ENCODE assay signal across 14 cellular contexts in the genomic region with DNA sequence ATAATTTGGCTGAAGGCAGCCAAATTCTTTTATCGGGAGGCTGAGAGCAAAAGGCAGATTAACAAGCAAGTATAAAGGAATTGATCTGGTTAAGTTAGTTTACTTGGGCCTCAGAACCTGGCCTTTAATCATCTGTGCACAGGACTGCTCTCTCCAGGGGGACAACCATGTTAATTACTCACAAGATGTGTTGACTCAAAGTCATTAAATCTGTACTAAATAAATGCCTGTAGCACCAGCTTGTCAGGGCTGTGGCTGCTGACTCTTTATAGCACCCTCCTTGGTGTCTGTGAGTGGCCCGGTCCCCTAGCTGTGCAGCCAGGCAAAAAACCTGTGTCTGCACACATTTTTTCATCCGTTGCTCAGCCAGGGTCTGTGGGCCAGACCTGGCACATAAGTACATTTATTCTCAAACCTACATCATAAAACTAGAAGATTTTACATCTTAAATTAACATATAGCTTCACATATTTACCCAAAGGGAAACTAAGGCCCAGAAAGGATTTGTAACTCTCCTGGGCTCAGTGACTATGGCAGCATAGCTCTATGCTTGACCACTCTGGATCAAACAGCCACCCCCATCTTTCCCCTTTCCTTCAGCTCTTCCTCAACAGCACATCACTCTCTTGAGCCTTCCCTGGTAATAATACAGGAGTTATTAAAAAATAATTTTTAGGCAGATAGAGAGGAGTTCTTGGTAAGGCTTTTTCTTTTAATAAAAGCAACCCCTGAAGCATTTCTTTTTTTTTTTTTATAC. TPM values are rescaled to one million over a fixed set of nuclear protein-coding genes. Genes with fewer than 3 reads are reported as not detected.
DNase-seq lines count a peak whose midpoint lies in the region; ATAC-seq, FAIRE-seq and TF ChIP-seq lines count a peak whose summit lies in the region.
"Had no signal": no experiment of that assay in that cellular context is flagged by ENCODE, and none has a peak within 500 bp of the region (broad histone marks: within the 10 kb centered on the region; RNA-seq: fewer than 3 reads in every experiment).

No MANE protein-coding gene starts in this region.

- no peak overlapping the region; the same call in 1 of the 2 replicates for H2AK5ac ChIP-seq in IMR-90 (ENCODE audit: low read depth, low read length)

- no peaks in the 10 kb centered on the region for H3K9me3 Mint-ChIP-seq in memory B cell
- H3K9me3 Mint-ChIP-seq: activated T-cell treated with anti-CD3 and anti-CD28 coated beads, Interleukin-2, amount 50 U/mL, for 24 hours had no signal

- H2BK120ac ChIP-seq in IMR-90 (ENCODE audit: low read depth, low read length) = peak overlapping the region; percentile 33

- TF ChIP-seq EP300 in A549 (IDR thresholded peaks at IDR 0.05) = no peak

- peak overlapping the region; percentile 65; the same call in 1 of the 2 replicates for H4K5ac ChIP-seq in IMR-90 (ENCODE audit: low read depth, low read length)

- H3K4ac ChIP-seq in IMR-90 (ENCODE audit: low read depth, low read length) = peak overlapping the region; percentile 16

- peak overlapping the region; percentile 11; the same call in 1 of the 2 replicates for H3K9ac ChIP-seq in IMR-90 (ENCODE audit: low read depth, low read length)

- H3K14ac ChIP-seq in IMR-90 (replicated peaks; ENCODE audit: low read depth, low read length) = peak overlapping the region; percentile 2

- H3K79me1 ChIP-seq in IMR-90 (ENCODE audit: low read depth in 1 of 2, low read length in 2 of 2) = peaks cover 28 to 35% of the 10 kb centered on the region in 2 experiments

- no peaks in the 10 kb centered on the region for H4K20me1 ChIP-seq in IMR-90 (ENCODE audit: insufficient read depth, low read length)

- TF ChIP-seq CTCF in A549 (IDR thresholded peaks at IDR 0.05) (no peak), IMR-90 (conservative IDR thresholded peaks at IDR 0.05; ENCODE audit: low read depth, low read length) (no peak), body of pancreas (IDR thresholded peaks at IDR 0.05) (no peak)

- H3K27me3 ChIP-seq in IMR-90 (ENCODE audit: control insufficient read depth, insufficient read depth, low read length) (no peaks in the 10 kb centered on the region), body of pancreas (no peaks in the 10 kb centered on the region)
- H3K27me3 ChIP-seq: neutrophil had no signal

- peak overlapping the region; percentile 13 for H3K27ac Mint-ChIP-seq in memory B cell
- H3K27ac Mint-ChIP-seq: activated T-cell treated with anti-CD3 and anti-CD28 coated beads, Interleukin-2, amount 50 U/mL, for 24 hours had no signal

- H3K4me3 Mint-ChIP-seq in memory B cell = no peak overlapping the region
- H3K4me3 Mint-ChIP-seq: activated T-cell treated with anti-CD3 and anti-CD28 coated beads, Interleukin-2, amount 50 U/mL, for 24 hours had no signal

- peaks cover 2% of the 10 kb centered on the region for H3K4me1 Mint-ChIP-seq in memory B cell

- H4K8ac ChIP-seq in IMR-90 (ENCODE audit: low read depth in 2 of 2, low read length in 2 of 2) = peak overlapping the region; percentile 32 to 47; a peak in 3 of 4 replicates

- FAIRE-seq in A549 (lab: Jason Lieb, UNC) = no peak
- FAIRE-seq: D721Med had no signal

- H2BK20ac ChIP-seq in IMR-90 (ENCODE audit: low read depth, low read length) = peak overlapping the region; percentile 16; the same call in 1 of the 2 replicates

- no peaks in the 10 kb centered on the region for H3K36me3 Mint-ChIP-seq in memory B cell

- POLR2A ChIA-PET in A549 (lab: Yijun Ruan, JAX) = interaction anchor here (0.7 to 1.7 kb wide), 2 partner anchors 35 to 283 kb away, joined by 3 to 6 read pairs; no protein-coding TSS in a partner anchor
- POLR2A ChIA-PET in IMR-90 (lab: Charles Lee; ENCODE audit: unreplicated experiment) = no interaction called here

- H3K9me3 ChIP-seq in A549 (no peaks in the 10 kb centered on the region), IMR-90 (ENCODE audit: control insufficient read depth, insufficient read depth, low read length) (no peaks in the 10 kb centered on the region), body of pancreas (no peaks in the 10 kb centered on the region)
- H3K9me3 ChIP-seq: neutrophil had no signal

- H2BK15ac ChIP-seq in IMR-90 (ENCODE audit: low read depth, low read length) = 0 out of 3 replicates have a peak overlapping the region, but pooled peaks have one; percentile 34

- no peaks in the 10 kb centered on the region for H3K27me3 Mint-ChIP-seq in memory B cell
- H3K27me3 Mint-ChIP-seq: activated T-cell treated with anti-CD3 and anti-CD28 coated beads, Interleukin-2, amount 50 U/mL, for 24 hours had no signal

- no peaks in the 10 kb centered on the region for H3K9me1 ChIP-seq in IMR-90 (ENCODE audit: insufficient read depth, low read length)

- H3K23ac ChIP-seq in IMR-90 (ENCODE audit: low read depth, low read length) = peak overlapping the region; percentile 1; the same call in 1 of the 2 replicates

- no peak overlapping the region for H2AK9ac ChIP-seq in IMR-90 (replicated peaks; ENCODE audit: low read depth, low read length, poor library complexity)

- no peak overlapping the region for H3K56ac ChIP-seq in IMR-90 (ENCODE audit: extremely low read depth, insufficient read depth, low read length)

- H3K4me1 ChIP-seq in A549 = peaks cover 25% of the 10 kb centered on the region
- H3K4me1 ChIP-seq in IMR-90 (ENCODE audit: control insufficient read depth, insufficient read depth, low read length) = peaks cover 13% of the 10 kb centered on the region
- peaks cover 9% of the 10 kb centered on the region for H3K4me1 ChIP-seq in body of pancreas

- intact Hi-C loops in IMR-90 (cut with micrococcal nuclease) (no loop called here), body of pancreas (cut with DNase I) (no loop called here)

- no peak overlapping the region for H3K4me3 ChIP-seq in A549
- H3K4me3 ChIP-seq in IMR-90 (ENCODE audit: insufficient read depth, low read depth, low read length) = no peak overlapping the region
- H3K4me3 ChIP-seq in body of pancreas = no peak overlapping the region

- no peak for TF ChIP-seq RAD21 in A549 (conservative IDR thresholded peaks at IDR 0.05 in 1 of 2, IDR thresholded peaks at IDR 0.05 in 1 of 2)
- no peak for TF ChIP-seq RAD21 in IMR-90 (IDR thresholded peaks at IDR 0.05; ENCODE audit: low read length)

- in situ Hi-C loops in IMR-90 (cut with MboI; ENCODE audit: low sequenced_read_pairs) = loop anchor here (10.0 kb wide), 1 partner anchor 295 kb away; no protein-coding TSS in a partner anchor

- H3K4me2 ChIP-seq in A549 (peak overlapping the region; percentile 80), IMR-90 (ENCODE audit: low read depth, low read length) (peak overlapping the region; percentile 37)

- peak in 1 of 2 experiments; percentile 17 for DNase-seq in A549 (ENCODE audit: low read depth in 1 of 2, low spot score in 1 of 2)
- DNase-seq in IMR-90 = no peak
- no peak for DNase-seq in body of pancreas
- no peak for DNase-seq in memory B cell (ENCODE audit: low spot score in 2 of 2)
- no peak for DNase-seq in stimulated activated CD4-positive, alpha-beta T cell treated with anti-CD3 and anti-CD28 coated beads, Interleukin-12 subunit alpha, Interleukin-12 subunit beta, amount 100 ng/mL, for 4 hours
- no peak for DNase-seq in NK-92 treated with Interleukin-12 subunit alpha and Interleukin-12 subunit beta, amount 100 ng/mL, for 24 hours (lab: John Stamatoyannopoulos, UW)
- DNase-seq: activated CD4-positive, CD25-positive, alpha-beta regulatory T cell; activated T-cell treated with anti-CD3 and anti-CD28 coated beads, Interleukin-2, amount 50 U/mL, for 24 hours; head of caudate nucleus; NCI-H2029 treated with DMSO at 0.1 percent for 48 hours had no signal

- H3K27ac ChIP-seq in A549 (peak overlapping the region; percentile 82 to 91), IMR-90 (ENCODE audit: insufficient read depth, low read length) (peak overlapping the region; percentile 69), body of pancreas (peak overlapping the region in 2 of 4 donors; percentile 54 to 60)
- H3K27ac ChIP-seq: neutrophil had no signal

- H2BK5ac ChIP-seq in IMR-90 (ENCODE audit: low read depth, low read length, poor library complexity, severe bottlenecking) = peak overlapping the region; percentile 56

- H3K18ac ChIP-seq in IMR-90 (ENCODE audit: low read depth, low read length) = peak overlapping the region; percentile 89

- BruUV-seq in IMR-90 (replicated peaks; lab: Mats Ljungman, UMichigan) = no TSS peak

- no peak overlapping the region for H2AFZ ChIP-seq in IMR-90 (replicated peaks; ENCODE audit: low read length, poor library complexity)

- H3K36me3 ChIP-seq in IMR-90 (ENCODE audit: control insufficient read depth, insufficient read depth, low read length) (no peaks in the 10 kb centered on the region), body of pancreas (replicated peaks in 1 of 2; ENCODE audit: insufficient read depth in 1 of 2, low read depth in 2 of 2) (no peaks in the 10 kb centered on the region)
- H3K36me3 ChIP-seq: neutrophil had no signal

- TF ChIP-seq POLR2A in A549 (IDR thresholded peaks at IDR 0.05; ENCODE audit: low read length) (no peak), IMR-90 (IDR thresholded peaks at IDR 0.05; ENCODE audit: low read depth, low read length) (no peak), body of pancreas (IDR thresholded peaks at IDR 0.05) (no peak)

- ATAC-seq in A549 = peak; percentile 58 to 82; a peak in 5 of 6 replicates
- ATAC-seq in IMR-90 (ENCODE audit: low read depth) = peak; percentile 67
- peak; percentile 65 for ATAC-seq in body of pancreas
- ATAC-seq in memory B cell (ENCODE audit: low read depth) = no peak
- ATAC-seq in HG02798 (IDR thresholded peaks at IDR 0.05; ENCODE audit: poor library complexity, unreplicated experiment) = no peak
- no peak for ATAC-seq in GM18498 (IDR thresholded peaks at IDR 0.05; ENCODE audit: unreplicated experiment)

- dilution Hi-C loops in IMR-90 (cut with HindIII; ENCODE audit: low sequenced_read_pairs, unreplicated experiment) = no loop called here

- CTCF ChIA-PET in A549 (lab: Yijun Ruan, JAX) (interaction anchor here (0.7 to 3.2 kb wide), 9 partner anchors 8 to 182 kb away, joined by 3 to 13 read pairs (median 6); no protein-coding TSS in a partner anchor), IMR-90 (lab: Yijun Ruan, JAX) (interaction anchor here (0.6 to 1.6 kb wide), 2 partner anchors 9 to 767 kb away, joined by 3 to 5 read pairs; no protein-coding TSS in a partner anchor)

- WGBS in A549 (ENCODE audit: missing lambda C conversion rate) = 15% methylated on average over 3 of the region's 3 CpGs
- WGBS in IMR-90 (ENCODE audit: extremely low coverage in 2 of 2, insufficient read length in 1 of 2), 2 experiments = 41% methylated on average over 3 of the region's 3 CpGs; no CpG with 5 or more reads in 1 of the 2 experiments
- 41 to 51% methylated on average over 3 of the region's 3 CpGs for WGBS in body of pancreas, 2 donors

- peak overlapping the region; percentile 30 for H4K91ac ChIP-seq in IMR-90 (ENCODE audit: insufficient read depth, low read depth, low read length)

RNA-seq across cellular contexts. Expression of a gene that starts 51.4 kb away (rescaled TPM):
- 32.2 and 33.2 TPM in 2 replicates for polyA plus RNA-seq in A549 (2011; rRNA removed)
- polyA plus RNA-seq in A549 (2012; cell fraction: cytosol; rRNA removed) = 10.6 and 12.9 TPM in 2 replicates
- polyA plus RNA-seq in A549 (2012; cell fraction: nucleus; rRNA removed) = 12.4 TPM in 2 replicates
- polyA plus RNA-seq in A549 (2017; fragmentation: RNase III; extraction: RNeasy Plus Mini Kit Qiagen cat#74134 plus additional on column Dnase treatment) = 20.7 to 25.8 TPM (median 21.4 TPM) in 3 replicates
- polyA minus RNA-seq in A549 (2011; rRNA and poly(A)+ RNA removed) = 34.7 and 36.7 TPM in 2 replicates
- total RNA-seq in IMR-90 (2012; rRNA removed) = 23.3 and 28.9 TPM in 2 replicates
- 22.3 and 23.5 TPM in 2 replicates for polyA plus RNA-seq in IMR-90 (2012; rRNA removed)
- polyA plus RNA-seq in IMR-90 (2012; cell fraction: cytosol; rRNA removed) = 8.0 and 12.7 TPM in 2 replicates
- polyA plus RNA-seq in IMR-90 (2012; cell fraction: nucleus; rRNA removed; ENCODE audit: low replicate concordance) = 5.1 and 13.7 TPM in 2 replicates
- 10 to 100 TPM in 1 of 2 donors, 1 to 10 TPM in 1; 6.9 to 10.1 TPM for total RNA-seq in body of pancreas

Comparison
In these comparisons a context has a peak if more than half of its experiments do, and no peak if none do; other contexts are left out.
1. ATAC-seq: peak in A549 (2 of 2), IMR-90 (single experiment) and body of pancreas (single experiment); none in memory B cell (single experiment), HG02798 (single experiment) and GM18498 (single experiment).